ENCODE assay signal across 26 cellular contexts in the genomic region with DNA sequence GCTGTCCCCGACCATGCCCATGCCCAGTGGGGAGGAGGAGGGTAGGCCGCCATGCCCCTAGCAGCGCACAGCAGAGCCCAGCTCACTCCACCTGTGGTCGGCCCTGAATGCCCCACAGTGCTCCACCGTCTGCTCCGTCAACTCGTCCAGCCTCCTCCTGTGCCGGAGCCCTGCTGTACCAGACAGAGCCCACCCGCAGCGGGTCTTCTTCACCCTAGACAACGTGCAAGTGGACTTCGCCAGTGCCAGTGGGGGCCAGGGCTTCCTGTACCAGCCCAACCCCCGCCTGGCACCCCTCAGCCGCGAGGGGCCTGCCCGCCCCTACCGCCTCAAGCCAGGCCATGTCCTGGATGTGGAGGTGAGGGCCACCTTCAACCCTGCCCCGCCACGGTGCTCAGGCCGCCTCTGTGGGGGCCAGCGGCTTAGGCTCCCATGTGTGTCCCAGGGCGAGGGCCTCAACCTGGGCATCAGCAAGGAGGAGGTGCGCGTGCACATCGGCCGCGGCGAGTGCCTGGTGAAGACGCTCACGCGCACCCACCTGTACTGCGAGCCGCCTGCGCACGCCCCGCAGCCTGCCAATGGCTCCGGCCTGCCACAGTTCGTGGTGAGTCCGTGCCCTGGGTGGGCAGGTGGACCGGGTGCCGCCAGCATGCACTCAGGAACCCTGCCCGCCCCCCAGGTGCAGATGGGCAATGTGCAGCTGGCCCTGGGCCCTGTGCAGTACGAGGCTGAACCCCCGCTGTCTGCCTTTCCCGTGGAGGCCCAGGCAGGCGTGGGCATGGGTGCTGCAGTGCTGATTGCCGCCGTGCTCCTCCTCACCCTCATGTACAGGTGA. TPM values are rescaled to one million over a fixed set of nuclear protein-coding genes. Genes with fewer than 3 reads are reported as not detected.
DNase-seq lines count a peak whose midpoint lies in the region; ATAC-seq and TF ChIP-seq lines count a peak whose summit lies in the region.
"Had no signal": no experiment of that assay in that cellular context is flagged by ENCODE, and none has a peak within 500 bp of the region (broad histone marks: within the 10 kb centered on the region; RNA-seq: fewer than 3 reads in every experiment).

No MANE protein-coding gene starts in this region.

- H3K9me3 ChIP-seq in left ventricle myocardium inferior (replicated peaks) (no peaks in the 10 kb centered on the region), spleen (no peaks in the 10 kb centered on the region)
- H3K9me3 ChIP-seq: Peyer's patch, thoracic aorta had no signal

- TF ChIP-seq CTCF in left ventricle myocardium inferior (IDR thresholded peaks at IDR 0.05; ENCODE audit: borderline replicate concordance): no peak
- TF ChIP-seq CTCF in spleen (IDR thresholded peaks at IDR 0.05 in 8 of 11, conservative IDR thresholded peaks at IDR 0.05 in 3 of 11): no peak

- no peak overlapping the region for H3K27ac ChIP-seq in left ventricle myocardium inferior (replicated peaks)
- H3K27ac ChIP-seq in spleen: no peak overlapping the region
- H3K27ac ChIP-seq: C4-2B, hepatocyte, parathyroid adenoma, Peyer's patch, thoracic aorta, VCaP had no signal

- ATAC-seq in Right ventricle myocardium superior (ENCODE audit: poor library complexity) (no peak), left ventricle myocardium superior (no peak)
- ATAC-seq: stimulated activated naive B cell treated with anti-CD40 and anti-IgM and Interleukin-4, amounts not matched to agents 10 μg/mL and 1 μg/mL and 100 μg/mL, for 72 hours had no signal

- H3K4me3 ChIP-seq in left ventricle myocardium inferior: no peak overlapping the region
- H3K4me3 ChIP-seq in spleen: no peak overlapping the region
- H3K4me3 ChIP-seq: hepatocyte, Peyer's patch, thoracic aorta had no signal

- H3K27me3 ChIP-seq in left ventricle myocardium inferior (ENCODE audit: low read depth): no peaks in the 10 kb centered on the region
- peaks cover 0 to 25% (median 0%) of the 10 kb centered on the region in 7 donors for H3K27me3 ChIP-seq in spleen (replicated peaks in 1 of 7)
- H3K27me3 ChIP-seq: hepatocyte, Peyer's patch had no signal

- no peak for TF ChIP-seq POLR2A in spleen (IDR thresholded peaks at IDR 0.05)

- 92 to 97% (median 93%) methylated on average over 15 to 48 of the region's 48 CpGs; no CpG with 5 or more reads in 1 of the 5 donors for WGBS in spleen, 5 donors

- no peaks in the 10 kb centered on the region for H3K36me3 ChIP-seq in left ventricle myocardium inferior
- no peaks in the 10 kb centered on the region for H3K36me3 ChIP-seq in spleen
- H3K36me3 ChIP-seq: Peyer's patch, thoracic aorta had no signal

- intact Hi-C loops in Right ventricle myocardium superior (cut with DNase I): no loop called here
- intact Hi-C loops in left ventricle myocardium superior (cut with micrococcal nuclease): no loop called here
- intact Hi-C loops in left ventricle myocardium inferior (cut with micrococcal nuclease): no loop called here
- intact Hi-C loops in spleen (cut with DNase I; ENCODE audit: low total_unique reads): no loop called here

- DNase-seq in Right ventricle myocardium superior: peak; percentile 16
- no peak for DNase-seq in left ventricle myocardium superior
- peak; percentile 3 for DNase-seq in left ventricle myocardium inferior
- peak; percentile 69 for DNase-seq in spleen
- DNase-seq in activated gamma-delta T cell (lab: John Stamatoyannopoulos, UW): no peak
- DNase-seq in HK-2 (ENCODE audit: unreplicated experiment): no peak
- DNase-seq: activated CD4-positive, alpha-beta T cell treated with anti-CD3 and anti-CD28 coated beads, Interleukin-2, amount 50 U/mL, for 1 hour; activated gamma-delta T cell treated with Interleukin-2 at 50 U/mL for 16 hours; anterior cingulate cortex; foreskin fibroblast; HCEC 1CT; mesenchymal stem cell; naive B cell; NCI-H1092 treated with DMSO at 0.1 percent for 48 hours; NCI-H2081; NCI-H446 treated with DMSO at 0.1 percent for 48 hours; NK-92 treated with Interleukin-12 subunit alpha and Interleukin-12 subunit beta, amount 100 ng/mL, for 24 hours; stimulated activated CD4-positive, alpha-beta T cell treated with anti-CD3 and anti-CD28 coated beads, Interleukin-2, amount 100 ng/mL, for 24 hours; stimulated activated naive B cell treated with anti-CD40 and anti-IgM and Interleukin-4, amounts not matched to agents 10 μg/mL and 1 μg/mL and 100 μg/mL, for 72 hours had no signal

- H3K4me1 ChIP-seq in left ventricle myocardium inferior (no peaks in the 10 kb centered on the region), spleen (peaks cover 0 to 1% (median 0%) of the 10 kb centered on the region in 6 donors)
- H3K4me1 ChIP-seq: parathyroid adenoma, Peyer's patch had no signal

RNA-seq across cellular contexts. Expression of a gene that starts 6.9 kb away (rescaled TPM):
- 38.0 TPM for total RNA-seq in Right ventricle myocardium superior
- total RNA-seq in left ventricle myocardium superior: 43.6 TPM
- 52.8 TPM for total RNA-seq in left ventricle myocardium inferior
- total RNA-seq in spleen: not detected
- polyA plus RNA-seq in spleen: under 1 TPM; 0.03 to 0.26 (median 0.07) TPM
- total RNA-seq: T-helper 2 cell treated with Interferon-gamma antibody and Interleukin-4, amounts not matched to agents 100 ng/mL and 5 ng/mL, for 36 hours had no signal

RNA-seq across cellular contexts. Expression of a gene that starts 9.9 kb away (rescaled TPM):
- total RNA-seq in Right ventricle myocardium superior (1.5 TPM), left ventricle myocardium superior (2.4 TPM), left ventricle myocardium inferior (2.9 TPM), spleen (1 to 10 TPM in 6 of 7 donors, under 1 TPM in 1; 0.68 to 2.8 (median 1.7) TPM)
- polyA plus RNA-seq in spleen: 1 to 10 TPM in 1 of 3 donors, under 1 TPM in 2; 0.48 to 1.5 (median 0.49) TPM

RNA-seq across cellular contexts. Expression of a gene that starts 20.2 kb away (rescaled TPM):
- 76.9 TPM for total RNA-seq in Right ventricle myocardium superior
- total RNA-seq in left ventricle myocardium superior: 81.2 TPM
- 72.5 TPM for total RNA-seq in left ventricle myocardium inferior
- 10 to 100 TPM; 51.8 to 92.7 (median 68.7) TPM for total RNA-seq in spleen
- 10 to 100 TPM; 32.7 to 47.0 (median 41.3) TPM for polyA plus RNA-seq in spleen

RNA-seq across cellular contexts. Expression of a gene that starts 20.5 kb away (rescaled TPM):
- 129 TPM for total RNA-seq in Right ventricle myocardium superior
- total RNA-seq in left ventricle myocardium superior: 145 TPM
- 123 TPM for total RNA-seq in left ventricle myocardium inferior
- total RNA-seq in spleen: 100 to 1,000 TPM; 144 to 307 (median 217) TPM
- 100 to 1,000 TPM; 357 to 488 (median 359) TPM for polyA plus RNA-seq in spleen

RNA-seq across cellular contexts. Expression of a gene that starts 49.3 kb away (rescaled TPM):
- total RNA-seq in Right ventricle myocardium superior: 14.7 TPM
- 16.5 TPM for total RNA-seq in left ventricle myocardium superior
- 16.0 TPM for total RNA-seq in left ventricle myocardium inferior
- 10 to 100 TPM; 14.9 to 28.1 (median 23.2) TPM for total RNA-seq in spleen
- polyA plus RNA-seq in spleen: 1 to 10 TPM; 5.1 to 9.7 (median 6.9) TPM

Comparison
In these comparisons a context has a peak if more than half of its experiments do, and no peak if none do; other contexts are left out.
1. DNase-seq: peak in Right ventricle myocardium superior (single experiment), left ventricle myocardium inferior (single experiment) and spleen (single experiment); none in left ventricle myocardium superior (single experiment), activated gamma-delta T cell (single experiment) and HK-2 (single experiment).
2. RNA of a gene that starts 6.9 kb away (total RNA-seq): 52.8 TPM in left ventricle myocardium inferior (single experiment), 43.6 TPM in left ventricle myocardium superior (single experiment) and 38.0 TPM in Right ventricle myocardium superior (single experiment); not detected in spleen; every median in the first group is over 10 times any median in the second.